24 cellular contexts compared by ENCODE assay signal in the genomic region with DNA sequence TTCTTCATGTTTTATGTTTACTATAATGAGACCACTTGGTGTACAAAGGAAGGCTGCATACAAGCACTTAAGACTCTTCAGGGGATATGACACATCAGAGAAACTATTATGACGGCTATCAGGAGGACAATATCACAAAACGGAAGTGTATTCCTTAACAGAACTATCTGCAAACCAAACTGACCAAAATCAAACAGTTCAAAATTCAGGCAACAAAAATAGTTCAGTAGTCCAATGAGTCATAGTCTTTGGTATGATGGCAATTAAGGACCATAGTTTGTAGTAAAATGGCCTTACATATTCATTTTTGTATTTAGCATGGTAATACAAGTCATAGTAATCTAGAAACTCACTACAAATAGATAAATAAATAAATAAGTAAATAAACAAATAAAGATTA.
DNase-seq lines count a peak whose midpoint lies in the region; ATAC-seq, FAIRE-seq and TF ChIP-seq lines count a peak whose summit lies in the region.
"Had no signal": no experiment of that assay in that cellular context is flagged by ENCODE, and none has a peak within 500 bp of the region (broad histone marks: within the 10 kb centered on the region; RNA-seq: fewer than 3 reads in every experiment).

No MANE protein-coding gene starts in this region.

- DNase-seq in COLO829 (ENCODE audit: low spot score), result peak; percentile 4
- peak; percentile 10 for DNase-seq in HTR-8/SVneo (ENCODE audit: insufficient read length, low spot score)
- DNase-seq in amniotic stem cell (lab: John Stamatoyannopoulos, UW), result peak; percentile 8
- DNase-seq in kidney tubule cell (ENCODE audit: low spot score), result peak; percentile 16
- DNase-seq in GM19239 (ENCODE audit: insufficient read length, low spot score), result no peak
- DNase-seq in GM10266 (ENCODE audit: extremely low spot score), result no peak
- DNase-seq: activated B cell treated with CpG ODN at 0.5 μM for 24 hours; activated CD8-positive, alpha-beta T cell treated with anti-CD3 and anti-CD28 coated beads, Interleukin-2, amount 10 ng/mL, durations not matched to agents 7 days and 5 days; activated naive CD4-positive, alpha-beta T cell treated with anti-CD3 and anti-CD28 coated beads, Interleukin-2, amount 50 U/mL, for 16 hours; activated T-cell treated with anti-CD3 and anti-CD28 coated beads, Interleukin-2, amount 50 U/mL, for 48 hours; Calu3; heart left ventricle; mammary epithelial cell; naive thymus-derived CD4-positive, alpha-beta T cell; NCI-H2029 treated with DMSO at 0.1 percent for 48 hours; NCI-H526 treated with DMSO at 0.1 percent for 48 hours; SJCRH30; stimulated activated CD4-positive, alpha-beta T cell treated with anti-CD3 and anti-CD28 coated beads, Interleukin-1b, Interleukin-23, amount 100 ng/mL, for 48 hours; upper lobe of left lung had no signal

- TF ChIP-seq CTCF in GM10266 (IDR thresholded peaks at IDR 0.05; ENCODE audit: control insufficient read depth, insufficient read depth, low read depth, missing control alignments), result no peak

- ATAC-seq in HG03097 (IDR thresholded peaks at IDR 0.05; ENCODE audit: low FRiP score, unreplicated experiment) (no peak), GM21619 (IDR thresholded peaks at IDR 0.05; ENCODE audit: unreplicated experiment) (no peak)
- ATAC-seq: activated CD8-positive, alpha-beta T cell treated with anti-CD3 and anti-CD28 coated beads, Interleukin-2, amount 10 ng/mL, durations not matched to agents 7 days and 5 days; esophagus mucosa; heart left ventricle; naive thymus-derived CD4-positive, alpha-beta T cell had no signal

- FAIRE-seq in HTR-8/SVneo (lab: Jason Lieb, UNC) (no peak), GM19239 (lab: Jason Lieb, UNC) (no peak)
- FAIRE-seq: G401.6, islet of Langerhans had no signal

Comparison
In these comparisons a context has a peak if more than half of its experiments do, and no peak if none do; other contexts are left out.
1. DNase-seq: peak in COLO829 (single experiment), HTR-8/SVneo (single experiment), amniotic stem cell (single experiment) and kidney tubule cell (single experiment); none in GM19239 (single experiment) and GM10266 (single experiment).